17 cellular contexts compared by ENCODE assay signal in genomic region chr3:127084401-127084990, GRCh38.
DNase-seq lines count a peak whose midpoint lies in the region; ATAC-seq, FAIRE-seq and TF ChIP-seq lines count a peak whose summit lies in the region.
"Had no signal": no experiment of that assay in that cellular context is flagged by ENCODE, and none has a peak within 500 bp of the region (broad histone marks: within the 10 kb centered on the region; RNA-seq: fewer than 3 reads in every experiment).

No MANE protein-coding gene starts in this region.

- H3K4me1 ChIP-seq in BE2C (peaks cover 11% of the 10 kb centered on the region), lower lobe of right lung (no peaks in the 10 kb centered on the region), osteoblast (ENCODE audit: insufficient read depth, low read length) (no peaks in the 10 kb centered on the region), vagina (no peaks in the 10 kb centered on the region)
- H3K4me1 ChIP-seq: HAP-1 had no signal

- peak; percentile 66 for FAIRE-seq in bronchial epithelial cell (lab: Jason Lieb, UNC)
- FAIRE-seq: A204.1, G401.6, GM12892 had no signal

- H3K4me3 ChIP-seq in BE2C (ENCODE audit: low read depth, low read length) (no peak overlapping the region), bronchial epithelial cell (ENCODE audit: low read depth, low read length) (no peak overlapping the region), lower lobe of right lung (no peak overlapping the region), osteoblast (ENCODE audit: insufficient read depth, low read length) (no peak overlapping the region), vagina (no peak overlapping the region)
- H3K4me3 ChIP-seq: HAP-1 had no signal

- H3K4me2 ChIP-seq in osteoblast (ENCODE audit: insufficient read depth, low read length): no peak overlapping the region

- no peaks in the 10 kb centered on the region for H3K36me3 ChIP-seq in BE2C
- H3K36me3 ChIP-seq in bronchial epithelial cell (ENCODE audit: control insufficient read depth, insufficient read depth, low read length): no peaks in the 10 kb centered on the region
- no peaks in the 10 kb centered on the region for H3K36me3 ChIP-seq in lower lobe of right lung
- H3K36me3 ChIP-seq in osteoblast (ENCODE audit: insufficient read depth, low read length): no peaks in the 10 kb centered on the region
- no peaks in the 10 kb centered on the region for H3K36me3 ChIP-seq in vagina
- H3K36me3 ChIP-seq: HAP-1 had no signal

- intact Hi-C loops in lower lobe of right lung (cut with DNase I): no loop called here
- intact Hi-C loops in vagina (cut with DNase I): no loop called here

- H2AFZ ChIP-seq in osteoblast (ENCODE audit: low read length): no peak overlapping the region

- no peak for TF ChIP-seq POLR2A in vagina (IDR thresholded peaks at IDR 0.05)

- no peaks in the 10 kb centered on the region for H4K20me1 ChIP-seq in osteoblast (ENCODE audit: insufficient read depth, low read length)

- no peaks in the 10 kb centered on the region for H3K27me3 ChIP-seq in BE2C
- no peaks in the 10 kb centered on the region for H3K27me3 ChIP-seq in bronchial epithelial cell (ENCODE audit: control insufficient read depth, insufficient read depth, low read length)
- no peaks in the 10 kb centered on the region for H3K27me3 ChIP-seq in lower lobe of right lung (ENCODE audit: low read depth)
- peaks cover 12% of the 10 kb centered on the region for H3K27me3 ChIP-seq in osteoblast (ENCODE audit: insufficient read depth, low read length)
- H3K27me3 ChIP-seq in vagina: no peaks in the 10 kb centered on the region

- peak; percentile 2 for DNase-seq in BE2C
- no peak for DNase-seq in bronchial epithelial cell (ENCODE audit: low read depth)
- DNase-seq in lower lobe of right lung: peak; percentile 30
- peak; percentile 54 for DNase-seq in osteoblast (ENCODE audit: insufficient read length, low spot score, missing footprints)
- DNase-seq in vagina (ENCODE audit: extremely low spot score in 2 of 2): no peak
- no peak for DNase-seq in DMS53 treated with DMSO at 0.1 percent for 48 hours (lab: John Stamatoyannopoulos, UW; ENCODE audit: unreplicated experiment)
- DNase-seq: CD4-positive, alpha-beta memory T cell; EL; GOT3; HFFc6 had no signal

- TF ChIP-seq CTCF in BE2C (IDR thresholded peaks at IDR 0.05; ENCODE audit: low read depth, low read length) (no peak), bronchial epithelial cell (IDR thresholded peaks at IDR 0.05; ENCODE audit: insufficient read depth, low read length, severe bottlenecking) (no peak), lower lobe of right lung (IDR thresholded peaks at IDR 0.05) (no peak), osteoblast (IDR thresholded peaks at IDR 0.05; ENCODE audit: extremely low read depth, low read depth, low read length) (no peak), vagina (IDR thresholded peaks at IDR 0.05) (no peak)

- H3K9me3 ChIP-seq in BE2C (no peaks in the 10 kb centered on the region), lower lobe of right lung (no peaks in the 10 kb centered on the region), osteoblast (ENCODE audit: low read depth, low read length) (no peaks in the 10 kb centered on the region), vagina (no peaks in the 10 kb centered on the region)
- H3K9me3 ChIP-seq: HAP-1 had no signal

- no peak overlapping the region for H3K27ac ChIP-seq in lower lobe of right lung
- H3K27ac ChIP-seq in osteoblast (ENCODE audit: low read depth, low read length): no peak overlapping the region
- H3K27ac ChIP-seq in vagina: no peak overlapping the region
- H3K27ac ChIP-seq: C4-2B, HL-60 had no signal

- H3K79me2 ChIP-seq in osteoblast (ENCODE audit: insufficient read depth, low read length): no peaks in the 10 kb centered on the region

- ATAC-seq in lower lobe of right lung (no peak), HG03025 (IDR thresholded peaks at IDR 0.05; ENCODE audit: low FRiP score, unreplicated experiment) (no peak)

Comparison
In these comparisons a context has a peak if more than half of its experiments do, and no peak if none do; other contexts are left out.
1. DNase-seq: peak in BE2C (single experiment), lower lobe of right lung (single experiment) and osteoblast (single experiment); none in bronchial epithelial cell (single experiment), vagina (0 of 2) and DMS53 treated with DMSO at 0.1 percent for 48 hours (single experiment).